ENCODE assay signal across 8 cellular contexts in the genomic region with DNA sequence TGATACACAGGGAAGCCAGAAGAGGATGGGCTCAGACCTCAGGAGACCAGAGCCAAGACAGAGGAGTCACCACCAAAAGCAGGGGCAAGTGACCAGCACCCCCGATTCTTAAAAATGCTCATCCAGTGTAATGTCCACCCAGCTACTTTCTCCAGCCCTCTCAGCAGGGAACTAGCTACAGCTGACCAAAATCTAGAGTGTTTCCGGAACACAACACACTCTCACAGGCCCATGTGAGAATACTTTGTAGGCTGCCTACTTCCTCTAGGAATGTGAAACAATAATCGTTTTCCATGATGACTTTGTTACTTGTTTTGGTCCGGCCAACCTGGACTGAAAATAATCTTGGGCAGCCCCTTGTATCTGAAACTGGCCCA. TPM values are rescaled to one million over a fixed set of nuclear protein-coding genes. Genes with fewer than 3 reads are reported as not detected.
DNase-seq lines count a peak whose midpoint lies in the region; ATAC-seq and TF ChIP-seq lines count a peak whose summit lies in the region.

No MANE protein-coding gene starts in this region.

- H3K36me3 ChIP-seq in naive thymus-derived CD4-positive, alpha-beta T cell (ENCODE audit: control insufficient read depth in 2 of 3, insufficient read depth in 3 of 3, low read length in 3 of 3), result peaks cover 0 to 24% (median 5%) of the 10 kb centered on the region in 3 experiments

- no peaks in the 10 kb centered on the region for H3K27me3 ChIP-seq in naive thymus-derived CD4-positive, alpha-beta T cell (ENCODE audit: control insufficient read depth in 2 of 2, insufficient read depth in 2 of 2, low read length in 2 of 2)

- CTCF ChIA-PET in naive thymus-derived CD4-positive, alpha-beta T cell (lab: Charles Lee), result interaction anchor here (0.5 to 1.2 kb wide), 3 partner anchors 14 to 1209 kb away, joined by 5 to 8 read pairs (median 6); a partner anchor contains a TSS

- peak; percentile 70 for DNase-seq in GM12865 (ENCODE audit: low read depth)
- no peak for DNase-seq in naive thymus-derived CD4-positive, alpha-beta T cell
- DNase-seq in T1000 (lab: John Stamatoyannopoulos, UW), result no peak
- DNase-seq in stimulated activated CD4-positive, alpha-beta T cell treated with anti-CD3 and anti-CD28 coated beads, Interleukin-4, amount 100 ng/mL, for 4 hours, result no peak
- no peak for DNase-seq in NCI-H524 treated with DMSO at 0.1 percent for 48 hours (lab: John Stamatoyannopoulos, UW)
- DNase-seq in NOMO-1 (lab: John Stamatoyannopoulos, UW; ENCODE audit: unreplicated experiment in 2 of 2), result no peak

- peaks cover 79% of the 10 kb centered on the region for H3K4me1 Mint-ChIP-seq in brain
- peaks cover 43 to 75% (median 60%) of the 10 kb centered on the region in 7 donors for H3K4me1 Mint-ChIP-seq in naive thymus-derived CD4-positive, alpha-beta T cell

- H3K4me1 ChIP-seq in naive thymus-derived CD4-positive, alpha-beta T cell (ENCODE audit: control insufficient read depth in 2 of 2, insufficient read depth in 2 of 2, low read length in 2 of 2), result peaks cover 5 to 13% of the 10 kb centered on the region in 2 donors

- H3K36me3 Mint-ChIP-seq in brain, result peaks cover 39% of the 10 kb centered on the region
- H3K36me3 Mint-ChIP-seq in naive thymus-derived CD4-positive, alpha-beta T cell, result peaks cover 0 to 12% (median 0%) of the 10 kb centered on the region in 5 donors

- POLR2A ChIA-PET in naive thymus-derived CD4-positive, alpha-beta T cell (lab: Charles Lee), result interaction anchor here (0.6 to 1.7 kb wide), 3 partner anchors 14 to 88 kb away, joined by 3 to 6 read pairs (median 4); a partner anchor contains a TSS

- peak; percentile 15 for ATAC-seq in HG02798 (IDR thresholded peaks at IDR 0.05; ENCODE audit: poor library complexity, unreplicated experiment)
- ATAC-seq in naive thymus-derived CD4-positive, alpha-beta T cell, result no peak

- no peaks in the 10 kb centered on the region for H3K9me3 ChIP-seq in naive thymus-derived CD4-positive, alpha-beta T cell (ENCODE audit: control insufficient read depth in 2 of 3, low read length in 3 of 3)

- intact Hi-C loops in naive thymus-derived CD4-positive, alpha-beta T cell (cut with micrococcal nuclease), result loop anchor here in 1 of 2 donors (10.0 kb wide), 1 partner anchor 58 kb away; no protein-coding TSS in a partner anchor

- TF ChIP-seq CTCF in GM12865 (IDR thresholded peaks at IDR 0.05; ENCODE audit: insufficient read depth, low read depth, low read length, missing control alignments) (no peak), brain (conservative IDR thresholded peaks at IDR 0.05) (no peak)

- H3K4me3 Mint-ChIP-seq in brain, result peak overlapping the region; percentile 11 to 80 (median 74)
- no peak overlapping the region for H3K4me3 Mint-ChIP-seq in naive thymus-derived CD4-positive, alpha-beta T cell

- no peaks in the 10 kb centered on the region for H3K27me3 Mint-ChIP-seq in brain
- H3K27me3 Mint-ChIP-seq in naive thymus-derived CD4-positive, alpha-beta T cell, result no peaks in the 10 kb centered on the region

- no peaks in the 10 kb centered on the region for H3K9me3 Mint-ChIP-seq in brain
- H3K9me3 Mint-ChIP-seq in naive thymus-derived CD4-positive, alpha-beta T cell, result no peaks in the 10 kb centered on the region

- H3K27ac Mint-ChIP-seq in brain, result peak overlapping the region; percentile 92 to 99 (median 97)
- H3K27ac Mint-ChIP-seq in naive thymus-derived CD4-positive, alpha-beta T cell, result peak overlapping the region in 5 of 9 donors; percentile 32 to 78 (median 56)

- H3K27ac ChIP-seq in naive thymus-derived CD4-positive, alpha-beta T cell (ENCODE audit: low read depth, low read length), result no peak overlapping the region

- peak overlapping the region; percentile 6; the same call in 1 of the 2 replicates for H3K4me3 ChIP-seq in GM12865 (ENCODE audit: low read depth, low read length)
- H3K4me3 ChIP-seq in naive thymus-derived CD4-positive, alpha-beta T cell (ENCODE audit: low read length), result no peak overlapping the region

RNA-seq across cellular contexts. Expression of a gene that starts 14.5 kb away (rescaled TPM):
- polyA plus RNA-seq in brain (ENCODE audit: insufficient read depth, low read depth, low replicate concordance), result 1,531 TPM
- total RNA-seq in naive thymus-derived CD4-positive, alpha-beta T cell, result 1,000 to 10,000 TPM in 1 of 5 experiments, 100 to 1,000 TPM in 4; 153 to 1,163 (median 266) TPM
- polyA plus RNA-seq in naive thymus-derived CD4-positive, alpha-beta T cell, result 100 to 1,000 TPM; 421 to 506 TPM

Comparison
In these comparisons a context has a peak if more than half of its experiments do, and no peak if none do; other contexts are left out.
1. H3K4me3 Mint-ChIP-seq: peak in brain (5 of 5); none in naive thymus-derived CD4-positive, alpha-beta T cell (0 of 10).